In genomic region chr1:156480411-156481192, GRCh38 we compare ENCODE assay signal across 8 cellular contexts. TPM values are rescaled to one million over a fixed set of nuclear protein-coding genes. Genes with fewer than 3 reads are reported as not detected.
DNase-seq lines count a peak whose midpoint lies in the region; ATAC-seq, FAIRE-seq and TF ChIP-seq lines count a peak whose summit lies in the region.

No MANE protein-coding gene starts in this region.

- ATAC-seq in GM21515 (IDR thresholded peaks at IDR 0.05; ENCODE audit: unreplicated experiment) (peak; percentile 39), RWPE2 (ENCODE audit: low read depth) (no peak), heart right ventricle (peak; percentile 7 to 60 (median 37)), HG03571 (IDR thresholded peaks at IDR 0.05; ENCODE audit: unreplicated experiment) (no peak)

- no peaks in the 10 kb centered on the region for H3K9me3 Mint-ChIP-seq in activated naive CD4-positive, alpha-beta T cell treated with anti-CD3 and anti-CD28 coated beads, Interleukin-2, amount 10 ng/mL, durations not matched to agents 7 days and 5 days

- intact Hi-C loops in heart right ventricle (cut with DNase I), result loop anchor here in 2 of 10 donors (10.0 kb wide), 2 partner anchors 114 to 124 kb away; partner anchors contain the start of genes GPATCH4 (in 1 of the 2) and NAXE (in 1 of the 2)

- H3K27me3 Mint-ChIP-seq in activated naive CD4-positive, alpha-beta T cell treated with anti-CD3 and anti-CD28 coated beads, Interleukin-2, amount 10 ng/mL, durations not matched to agents 7 days and 5 days, result no peaks in the 10 kb centered on the region

- H3K36me3 Mint-ChIP-seq in activated naive CD4-positive, alpha-beta T cell treated with anti-CD3 and anti-CD28 coated beads, Interleukin-2, amount 10 ng/mL, durations not matched to agents 7 days and 5 days, result peaks cover 59% of the 10 kb centered on the region

- H3K4me1 ChIP-seq in RWPE2 (ENCODE audit: insufficient read depth, poor library complexity, severe bottlenecking), result no peaks in the 10 kb centered on the region
- H3K4me1 ChIP-seq in heart right ventricle, result peaks cover 48 to 100% (median 94%) of the 10 kb centered on the region in 9 donors
- H3K4me1 ChIP-seq in small intestine (ENCODE audit: control insufficient read depth in 2 of 2, insufficient read depth in 1 of 2, low read depth in 1 of 2, low read length in 1 of 2), result no peaks in the 10 kb centered on the region

- DNase-seq in AG09319 (ENCODE audit: extremely low read depth, low read depth) (no peak), RWPE2 (ENCODE audit: low spot score) (no peak), heart right ventricle (peak; percentile 65 to 71), small intestine (peak; percentile 44), HT-29 (ENCODE audit: low spot score) (no peak)
- DNase-seq in activated naive CD4-positive, alpha-beta T cell treated with anti-CD3 and anti-CD28 coated beads, Interleukin-2, amount 10 ng/mL, durations not matched to agents 7 days and 5 days, result peak; percentile 84

- peak overlapping the region; percentile 72 for H3K27ac Mint-ChIP-seq in activated naive CD4-positive, alpha-beta T cell treated with anti-CD3 and anti-CD28 coated beads, Interleukin-2, amount 10 ng/mL, durations not matched to agents 7 days and 5 days

- no peak for FAIRE-seq in small intestine (lab: Jason Lieb, UNC)

- H3K4me3 ChIP-seq in RWPE2 (ENCODE audit: severe bottlenecking) (no peak overlapping the region), heart right ventricle (no peak overlapping the region), small intestine (ENCODE audit: low read depth in 1 of 2, low read length in 2 of 2) (no peak overlapping the region)

- no peaks in the 10 kb centered on the region for H3K27me3 ChIP-seq in RWPE2 (ENCODE audit: insufficient read depth, poor library complexity, severe bottlenecking)
- H3K27me3 ChIP-seq in heart right ventricle, result no peaks in the 10 kb centered on the region
- no peaks in the 10 kb centered on the region for H3K27me3 ChIP-seq in small intestine (ENCODE audit: control insufficient read depth in 2 of 2, insufficient read depth in 2 of 2, low read length in 2 of 2)

- H3K4me1 Mint-ChIP-seq in activated naive CD4-positive, alpha-beta T cell treated with anti-CD3 and anti-CD28 coated beads, Interleukin-2, amount 10 ng/mL, durations not matched to agents 7 days and 5 days, result peaks cover 30% of the 10 kb centered on the region

- TF ChIP-seq CTCF in AG09319 (IDR thresholded peaks at IDR 0.05; ENCODE audit: low read depth, low read length) (peak; percentile 56), RWPE2 (IDR thresholded peaks at IDR 0.05; ENCODE audit: poor library complexity, severe bottlenecking) (peak; percentile 43), heart right ventricle (IDR thresholded peaks at IDR 0.05) (peak; percentile 23 to 84 (median 67))

- CTCF ChIA-PET in activated naive CD4-positive, alpha-beta T cell treated with anti-CD3 and anti-CD28 coated beads, Interleukin-2, amount 10 ng/mL, durations not matched to agents 7 days and 5 days (lab: Charles Lee), result interaction anchor here (0.6 to 13.8 kb wide), 32 partner anchors 11 to 199 kb away, joined by 3 to 150 read pairs (median 4); partner anchors contain the start of genes IQGAP3, MEF2D and NAXE

- H3K36me3 ChIP-seq in RWPE2 (ENCODE audit: low read depth) (peaks cover 84% of the 10 kb centered on the region), heart right ventricle (peaks cover 5 to 87% (median 71%) of the 10 kb centered on the region in 9 donors), small intestine (ENCODE audit: control insufficient read depth in 2 of 2, insufficient read depth in 2 of 2, low read length in 2 of 2) (peaks cover 7 to 35% of the 10 kb centered on the region in 2 donors)

- 25 to 41% methylated on average over 34 of the region's 34 CpGs for WGBS in heart right ventricle, 2 donors
- 41 to 79% (median 64%) methylated on average over 34 of the region's 34 CpGs for WGBS in small intestine, 3 donors

- H3K4me3 Mint-ChIP-seq in activated naive CD4-positive, alpha-beta T cell treated with anti-CD3 and anti-CD28 coated beads, Interleukin-2, amount 10 ng/mL, durations not matched to agents 7 days and 5 days, result no peak overlapping the region

- H3K9me3 ChIP-seq in RWPE2 (ENCODE audit: severe bottlenecking), result no peaks in the 10 kb centered on the region
- no peaks in the 10 kb centered on the region for H3K9me3 ChIP-seq in heart right ventricle
- no peaks in the 10 kb centered on the region for H3K9me3 ChIP-seq in small intestine (ENCODE audit: control insufficient read depth, low read depth)

- H3K27ac ChIP-seq in RWPE2 (ENCODE audit: poor library complexity, severe bottlenecking), result no peak overlapping the region
- H3K27ac ChIP-seq in heart right ventricle, result peak overlapping the region in 9 of 10 donors; percentile 27 to 92 (median 73)
- peak overlapping the region in 1 of 2 donors; percentile 36 for H3K27ac ChIP-seq in small intestine (ENCODE audit: low read depth in 1 of 2, low read length in 1 of 2)

RNA-seq across cellular contexts. Expression of gene MEF2D, which starts 20.0 kb away (rescaled TPM):
- total RNA-seq in heart right ventricle, result 100 to 1,000 TPM in 4 of 10 donors, 10 to 100 TPM in 6; 81.1 to 127 (median 96.5) TPM
- polyA plus RNA-seq in heart right ventricle, result 10 to 100 TPM; 31.6 to 37.7 TPM
- 10 to 100 TPM in 1 of 3 donors, 1 to 10 TPM in 2; 5.8 to 16.8 (median 9.2) TPM for polyA plus RNA-seq in small intestine
- 17.8 and 27.4 TPM in 2 replicates for total RNA-seq in HT-29 (2014; rRNA removed; shearing (Covaris generic))

Comparison
In these comparisons a context has a peak if more than half of its experiments do, and no peak if none do; other contexts are left out.
1. DNase-seq: peak in activated naive CD4-positive, alpha-beta T cell treated with anti-CD3 and anti-CD28 coated beads, Interleukin-2, amount 10 ng/mL, durations not matched to agents 7 days and 5 days (single experiment), heart right ventricle (2 of 2) and small intestine (single experiment); none in AG09319 (single experiment), RWPE2 (single experiment) and HT-29 (single experiment).
2. ATAC-seq: peak in GM21515 (single experiment) and heart right ventricle (8 of 8); none in RWPE2 (single experiment) and HG03571 (single experiment).
3. Peak in every context shown above with its lines, with median percentiles within 50 percentile points of each other: CTCF ChIP-seq.